12 cellular contexts compared by ENCODE assay signal in genomic region chr3:185318136-185318535, GRCh38. TPM values are rescaled to one million over a fixed set of nuclear protein-coding genes. Genes with fewer than 3 reads are reported as not detected.
DNase-seq lines count a peak whose midpoint lies in the region; ATAC-seq and TF ChIP-seq lines count a peak whose summit lies in the region.
"Had no signal": no experiment of that assay in that cellular context is flagged by ENCODE, and none has a peak within 500 bp of the region (broad histone marks: within the 10 kb centered on the region; RNA-seq: fewer than 3 reads in every experiment).

No MANE protein-coding gene starts in this region.

- no TSS peak for BruUV-seq in IMR-90 (replicated peaks; lab: Mats Ljungman, UMichigan)

- intact Hi-C loops in IMR-90 (cut with micrococcal nuclease) = no loop called here
- intact Hi-C loops in adrenal gland (cut with DNase I) = no loop called here

- H3K4ac ChIP-seq in IMR-90 (ENCODE audit: low read depth, low read length) = no peak overlapping the region

- H3K4me3 ChIP-seq in IMR-90 (ENCODE audit: insufficient read depth, low read depth, low read length) (no peak overlapping the region), adrenal gland (no peak overlapping the region), retinal pigment epithelial cell (ENCODE audit: low read length) (no peak overlapping the region)

- H3K56ac ChIP-seq in IMR-90 (ENCODE audit: extremely low read depth, insufficient read depth, low read length) = no peak overlapping the region

- H3K9me1 ChIP-seq in IMR-90 (ENCODE audit: insufficient read depth, low read length) = no peaks in the 10 kb centered on the region

- no peaks in the 10 kb centered on the region for H4K20me1 ChIP-seq in IMR-90 (ENCODE audit: insufficient read depth, low read length)

- H3K9me3 ChIP-seq in IMR-90 (ENCODE audit: control insufficient read depth, insufficient read depth, low read length) (no peaks in the 10 kb centered on the region), adrenal gland (replicated peaks in 1 of 3) (no peaks in the 10 kb centered on the region)

- H3K4me1 ChIP-seq in IMR-90 (ENCODE audit: control insufficient read depth, insufficient read depth, low read length) (0 out of 2 replicates have a peak, but pooled peaks cover 2% of the 10 kb centered on the region), adrenal gland (replicated peaks in 1 of 2) (peaks cover 21 to 39% of the 10 kb centered on the region in 2 donors)

- no peak overlapping the region; the same call in 1 of the 2 replicates for H3K4me2 ChIP-seq in IMR-90 (ENCODE audit: low read depth, low read length)

- TF ChIP-seq CTCF in IMR-90 (conservative IDR thresholded peaks at IDR 0.05; ENCODE audit: low read depth, low read length) = no peak
- no peak for TF ChIP-seq CTCF in adrenal gland (IDR thresholded peaks at IDR 0.05)
- no peak for TF ChIP-seq CTCF in retinal pigment epithelial cell (conservative IDR thresholded peaks at IDR 0.05; ENCODE audit: low read depth, low read length)

- no peak overlapping the region for H3K9ac ChIP-seq in IMR-90 (ENCODE audit: low read depth, low read length)

- no peak overlapping the region for H2AK5ac ChIP-seq in IMR-90 (ENCODE audit: low read depth, low read length)

- no peak overlapping the region for H3K23ac ChIP-seq in IMR-90 (ENCODE audit: low read depth, low read length)

- TF ChIP-seq RAD21 in IMR-90 (IDR thresholded peaks at IDR 0.05; ENCODE audit: low read length) = no peak

- no peak overlapping the region for H4K8ac ChIP-seq in IMR-90 (ENCODE audit: low read depth in 2 of 2, low read length in 2 of 2)

- dilution Hi-C loops in IMR-90 (cut with HindIII; ENCODE audit: low sequenced_read_pairs, unreplicated experiment) = no loop called here

- H2BK120ac ChIP-seq in IMR-90 (ENCODE audit: low read depth, low read length) = no peak overlapping the region

- no peak overlapping the region for H2AFZ ChIP-seq in IMR-90 (replicated peaks; ENCODE audit: low read length, poor library complexity)

- H3K18ac ChIP-seq in IMR-90 (ENCODE audit: low read depth, low read length) = no peak overlapping the region

- no peak overlapping the region for H2BK20ac ChIP-seq in IMR-90 (ENCODE audit: low read depth, low read length)

- CTCF ChIA-PET in IMR-90 (lab: Yijun Ruan, JAX) = interaction anchor here (0.6 kb wide), 1 partner anchor 11 kb away, joined by 3 read pairs; no protein-coding TSS in a partner anchor

- no peak overlapping the region for H2AK9ac ChIP-seq in IMR-90 (replicated peaks; ENCODE audit: low read depth, low read length, poor library complexity)

- no CpG with 5 or more reads among the region's 1 CpG for WGBS in IMR-90 (ENCODE audit: extremely low coverage in 2 of 2, insufficient read length in 1 of 2), 2 experiments
- WGBS in adrenal gland, 4 donors = 21 to 39% (median 32%) methylated on average over 1 of the region's 1 CpG

- no peak overlapping the region for H4K91ac ChIP-seq in IMR-90 (ENCODE audit: insufficient read depth, low read depth, low read length)

- DNase-seq in IMR-90 (peak; percentile 30), adrenal gland (no peak), hepatic stellate cell (ENCODE audit: low spot score) (peak; percentile 19), retinal pigment epithelial cell (ENCODE audit: low read depth) (peak; percentile 18), ecto neural progenitor cell (ENCODE audit: low spot score) (no peak)
- DNase-seq: aorta, H9, islet precursor cell, NCI-H2107 had no signal

- H3K79me1 ChIP-seq in IMR-90 (ENCODE audit: low read depth in 1 of 2, low read length in 2 of 2) = no peaks in the 10 kb centered on the region; a peak in 1 of 4 replicates

- H3K27me3 ChIP-seq in IMR-90 (ENCODE audit: control insufficient read depth, insufficient read depth, low read length) (no peaks in the 10 kb centered on the region), adrenal gland (no peaks in the 10 kb centered on the region)

- no peak overlapping the region for H3K14ac ChIP-seq in IMR-90 (replicated peaks; ENCODE audit: low read depth, low read length)

- POLR2A ChIA-PET in IMR-90 (lab: Charles Lee; ENCODE audit: unreplicated experiment) = no interaction called here

- ATAC-seq in IMR-90 (ENCODE audit: low read depth) (peak; percentile 68), HG02798 (IDR thresholded peaks at IDR 0.05; ENCODE audit: poor library complexity, unreplicated experiment) (no peak), GM18868 (IDR thresholded peaks at IDR 0.05; ENCODE audit: unreplicated experiment) (no peak)

- H2BK5ac ChIP-seq in IMR-90 (ENCODE audit: low read depth, low read length, poor library complexity, severe bottlenecking) = no peak overlapping the region

- H2BK15ac ChIP-seq in IMR-90 (ENCODE audit: low read depth, low read length) = no peak overlapping the region

- H4K5ac ChIP-seq in IMR-90 (ENCODE audit: low read depth, low read length) = no peak overlapping the region

- H3K27ac ChIP-seq in IMR-90 (ENCODE audit: insufficient read depth, low read length) (no peak overlapping the region), adrenal gland (peak overlapping the region in 3 of 5 donors; percentile 53 to 87 (median 68))
- H3K27ac ChIP-seq: RWPE1 had no signal

- in situ Hi-C loops in IMR-90 (cut with MboI; ENCODE audit: low sequenced_read_pairs) = no loop called here

- no peaks in the 10 kb centered on the region for H3K36me3 ChIP-seq in IMR-90 (ENCODE audit: control insufficient read depth, insufficient read depth, low read length)
- H3K36me3 ChIP-seq in adrenal gland (replicated peaks in 1 of 2) = no peaks in the 10 kb centered on the region

- no peak for TF ChIP-seq POLR2A in IMR-90 (IDR thresholded peaks at IDR 0.05; ENCODE audit: low read depth, low read length)
- TF ChIP-seq POLR2A in adrenal gland (IDR thresholded peaks at IDR 0.05) = no peak

TF ChIP-seq in IMR-90, 13 proteins besides CTCF, POLR2A, EP300 and RAD21:
- no peak for TF ChIP-seq BHLHE40 (IDR thresholded peaks at IDR 0.05; ENCODE audit: low read depth, low read length)

RNA-seq across cellular contexts. Expression of gene MAP3K13, which starts 44.8 kb away (rescaled TPM):
- total RNA-seq in IMR-90 (2012; rRNA removed) = 17.6 and 19.2 TPM in 2 replicates
- 8.6 and 9.9 TPM in 2 replicates for polyA plus RNA-seq in IMR-90 (2012; rRNA removed)
- 2.5 and 2.8 TPM in 2 replicates for polyA plus RNA-seq in IMR-90 (2012; cell fraction: cytosol; rRNA removed)
- 1.3 and 5.4 TPM in 2 replicates for polyA plus RNA-seq in IMR-90 (2012; cell fraction: nucleus; rRNA removed; ENCODE audit: low replicate concordance)
- 10 to 100 TPM; 34.4 to 66.0 (median 50.9) TPM for total RNA-seq in adrenal gland
- polyA plus RNA-seq in adrenal gland = 10 to 100 TPM; 30.1 to 46.8 (median 45.4) TPM

Comparison
In these comparisons a context has a peak if more than half of its experiments do, and no peak if none do; other contexts are left out.
1. DNase-seq: peak in IMR-90 (single experiment), hepatic stellate cell (single experiment) and retinal pigment epithelial cell (single experiment); none in adrenal gland (0 of 7) and ecto neural progenitor cell (single experiment).